ENCODE assay signal across 1 cellular context in the genomic region with DNA sequence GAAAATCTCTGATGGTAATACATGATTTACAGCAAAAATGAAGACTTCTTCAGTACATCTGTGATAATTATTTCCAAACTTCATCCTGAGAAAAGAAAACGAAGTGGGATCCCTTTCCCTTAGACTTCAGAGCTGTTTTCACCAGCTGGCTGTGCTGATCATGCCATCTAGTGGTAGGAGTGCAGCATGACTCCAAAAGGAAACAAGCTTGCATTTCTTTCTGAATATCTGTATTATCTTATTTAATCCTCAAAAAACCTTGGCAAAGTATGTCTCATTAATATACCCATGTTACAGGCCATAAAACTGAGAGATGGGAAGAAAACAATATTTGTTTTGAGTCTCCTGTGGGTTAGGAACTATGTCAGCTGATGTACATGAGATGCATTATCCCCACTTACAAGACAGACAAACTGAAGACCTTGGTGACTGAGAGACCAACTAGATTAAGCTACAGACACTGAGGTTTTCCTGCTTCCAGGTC.
TF ChIP-seq lines count a peak whose summit lies in the region.

No MANE protein-coding gene starts in this region.

TF ChIP-seq in HepG2, 621 proteins besides CTCF, POLR2A, EP300 and RAD21:
- TF ChIP-seq TEAD3 (CRISPR knock-in tag; optimal IDR thresholded peaks at IDR 0.05; ENCODE audit: borderline replicate concordance) (peak; percentile 83), STAG1 (CRISPR knock-in tag; IDR thresholded peaks at IDR 0.05) (peak; percentile 89), ZFP36 (IDR thresholded peaks at IDR 0.05; ENCODE audit: borderline replicate concordance, low read depth, low read length, partially characterized antibody) (no peak), PLRG1 (conservative IDR thresholded peaks at IDR 0.05) (no peak), FOXK1 (CRISPR knock-in tag; IDR thresholded peaks at IDR 0.05; ENCODE audit: borderline replicate concordance, low read depth) (peak; percentile 40; the same call in 1 of the 2 replicates), PRMT3 (CRISPR knock-in tag; IDR thresholded peaks at IDR 0.05; ENCODE audit: borderline replicate concordance, low read depth) (no peak), SMC3 (IDR thresholded peaks at IDR 0.05; ENCODE audit: low read length) (peak; percentile 87), NAIF1 (CRISPR knock-in tag; IDR thresholded peaks at IDR 0.05; ENCODE audit: borderline replicate concordance) (no peak), HDAC1 (CRISPR knock-in tag; IDR thresholded peaks at IDR 0.05) (no peak), ZNF317 (CRISPR knock-in tag; IDR thresholded peaks at IDR 0.05) (no peak), IRF2 (CRISPR knock-in tag; IDR thresholded peaks at IDR 0.05) (0 out of 2 replicates have a peak, but pooled peaks have one; percentile 42)
